In the genomic region with DNA sequence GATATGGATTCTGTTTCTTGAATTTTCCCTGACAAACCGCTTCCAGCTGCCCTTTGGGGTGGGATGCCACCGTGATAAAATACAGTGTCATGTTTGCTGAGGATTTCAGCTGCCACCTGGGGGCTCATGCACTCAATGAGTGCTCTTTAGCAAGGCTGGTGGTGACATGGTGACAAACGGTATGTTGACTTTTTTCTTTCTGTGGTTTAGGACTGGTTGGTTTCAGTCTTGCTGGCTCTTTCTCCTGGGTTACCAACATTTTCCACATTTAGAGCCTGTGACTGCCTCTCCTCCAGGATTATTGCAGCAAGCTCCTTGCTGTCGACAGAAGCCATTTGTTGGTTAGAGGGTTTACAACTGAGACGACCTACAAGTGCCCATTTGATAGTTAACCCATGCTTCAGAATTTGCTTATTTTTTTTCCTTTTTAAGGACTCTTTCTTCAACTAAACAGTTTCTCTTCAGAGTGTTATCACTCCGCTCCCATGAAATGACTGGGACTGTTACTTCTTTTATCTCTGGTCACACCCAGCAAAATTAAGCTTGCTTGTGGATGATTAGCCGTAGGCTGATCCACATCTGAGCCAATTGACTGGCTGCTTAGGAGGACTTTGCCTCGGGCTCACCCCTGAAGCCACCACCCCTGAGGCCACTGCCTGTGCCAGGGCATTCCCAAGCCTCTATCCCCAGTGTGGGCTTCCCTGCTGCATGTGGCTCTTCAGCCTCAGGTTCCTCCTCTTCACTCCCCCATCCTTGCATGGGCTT, we compare ENCODE assay signal across 2 cellular contexts.
TF ChIP-seq lines count a peak whose summit lies in the region.

No MANE protein-coding gene starts in this region.

TF ChIP-seq in SK-N-SH, 30 proteins besides CTCF, POLR2A, EP300 and RAD21 (continued from another document):
- TF ChIP-seq REST (IDR thresholded peaks at IDR 0.05; ENCODE audit: low read depth, low read length) (no peak), FOSL2 (IDR thresholded peaks at IDR 0.05; ENCODE audit: borderline replicate concordance, low read depth) (no peak), EZH2phosphoT487 (IDR thresholded peaks at IDR 0.05; ENCODE audit: borderline replicate concordance, low read depth) (no peak)

TF ChIP-seq in SK-N-SH treated with all-trans-retinoic acid at 6 μM for 48 hours, 23 proteins besides CTCF, POLR2A, EP300 and RAD21 (continued from another document):
- no peak for TF ChIP-seq TSHZ2 (CRISPR knock-in tag; IDR thresholded peaks at IDR 0.05)
- TF ChIP-seq TCF4 (CRISPR knock-in tag; IDR thresholded peaks at IDR 0.05; ENCODE audit: borderline replicate concordance) = no peak
- no peak for TF ChIP-seq CSDC2 (CRISPR knock-in tag; IDR thresholded peaks at IDR 0.05)
- TF ChIP-seq GLIS3 (CRISPR knock-in tag; IDR thresholded peaks at IDR 0.05) = no peak
TF ChIP-seq in SK-N-SH treated with all-trans-retinoic acid at 6 μM for 48 hours: peak in this region for 0.
